11 cellular contexts compared by ENCODE assay signal in the genomic region with DNA sequence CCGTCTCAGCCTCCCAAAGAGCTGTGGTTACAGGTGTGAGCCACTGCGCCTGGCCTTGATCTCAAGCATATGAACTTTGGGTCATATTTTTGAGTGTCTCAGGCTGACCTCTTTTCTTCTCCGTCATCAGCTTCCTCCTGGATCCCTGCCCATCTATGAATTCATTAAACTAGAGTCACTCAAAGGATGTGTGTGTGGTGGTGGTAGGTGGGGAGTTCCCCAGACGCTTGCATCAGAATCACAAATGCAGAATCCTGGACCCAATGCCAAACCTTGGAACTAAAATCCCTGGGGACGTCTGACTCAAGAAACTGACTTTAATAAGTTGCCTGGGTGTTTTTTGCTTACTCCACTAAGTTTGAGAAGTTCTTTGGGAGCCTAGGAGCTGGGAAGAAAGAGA. TPM values are rescaled to one million over a fixed set of nuclear protein-coding genes. Genes with fewer than 3 reads are reported as not detected.
DNase-seq lines count a peak whose midpoint lies in the region; FAIRE-seq and TF ChIP-seq lines count a peak whose summit lies in the region.
"Had no signal": no experiment of that assay in that cellular context is flagged by ENCODE, and none has a peak within 500 bp of the region (broad histone marks: within the 10 kb centered on the region; RNA-seq: fewer than 3 reads in every experiment).

No MANE protein-coding gene starts in this region.

- H3K36me3 ChIP-seq in osteoblast (ENCODE audit: insufficient read depth, low read length) (no peaks in the 10 kb centered on the region), esophagus muscularis mucosa (no peaks in the 10 kb centered on the region), Karpas-422 (ENCODE audit: insufficient read depth, low read length) (no peaks in the 10 kb centered on the region)

- TF ChIP-seq CTCF in epithelial cell of esophagus (IDR thresholded peaks at IDR 0.05; ENCODE audit: insufficient read depth, low read depth, low read length, missing control alignments) = no peak
- no peak for TF ChIP-seq CTCF in osteoblast (IDR thresholded peaks at IDR 0.05; ENCODE audit: extremely low read depth, low read depth, low read length)
- no peak for TF ChIP-seq CTCF in esophagus muscularis mucosa (IDR thresholded peaks at IDR 0.05)

- H2AFZ ChIP-seq in osteoblast (ENCODE audit: low read length) (no peak overlapping the region), Karpas-422 (ENCODE audit: low read length) (no peak overlapping the region)

- intact Hi-C loops in esophagus muscularis mucosa (cut with DNase I) = loop anchor here (5.0 kb wide), 1 partner anchor 277 kb away; no protein-coding TSS in a partner anchor

- H3K27ac ChIP-seq in osteoblast (ENCODE audit: low read depth, low read length) (peak overlapping the region; percentile 81), esophagus muscularis mucosa (replicated peaks in 1 of 4) (peak overlapping the region in 2 of 4 donors; percentile 67 to 92), Karpas-422 (ENCODE audit: low read length) (no peak overlapping the region)
- H3K27ac ChIP-seq: VCaP had no signal

- H3K9me3 ChIP-seq in osteoblast (ENCODE audit: low read depth, low read length) (no peaks in the 10 kb centered on the region), esophagus muscularis mucosa (no peaks in the 10 kb centered on the region), Karpas-422 (ENCODE audit: low read length) (no peaks in the 10 kb centered on the region)

- DNase-seq in COLO829 (ENCODE audit: low spot score) = peak; percentile 93
- peak; percentile 95 for DNase-seq in RCC 7860 (ENCODE audit: low spot score)
- DNase-seq in epithelial cell of esophagus (ENCODE audit: low read depth) = peak; percentile 96
- DNase-seq in osteoblast (ENCODE audit: insufficient read length, low spot score, missing footprints) = peak; percentile 90
- no peak for DNase-seq in mesenteric fat pad (ENCODE audit: low spot score)
- no peak for DNase-seq in esophagus muscularis mucosa (ENCODE audit: extremely low spot score)
- DNase-seq in DMS53 treated with DMSO at 0.1 percent for 48 hours (lab: John Stamatoyannopoulos, UW; ENCODE audit: unreplicated experiment) = no peak
- no peak for DNase-seq in Karpas-422
- DNase-seq: NCI-H526 treated with DMSO at 0.1 percent for 48 hours, occipital lobe had no signal

- H3K9me2 ChIP-seq in Karpas-422 (replicated peaks; ENCODE audit: insufficient read depth, low read length) = no peaks in the 10 kb centered on the region

- no peak overlapping the region for H3K9ac ChIP-seq in Karpas-422 (ENCODE audit: low read length)

- H3K4me3 ChIP-seq in epithelial cell of esophagus (ENCODE audit: low read length) (no peak overlapping the region), osteoblast (ENCODE audit: insufficient read depth, low read length) (no peak overlapping the region), esophagus muscularis mucosa (no peak overlapping the region), Karpas-422 (ENCODE audit: low read length) (no peak overlapping the region)

- H4K20me1 ChIP-seq in osteoblast (ENCODE audit: insufficient read depth, low read length) = no peaks in the 10 kb centered on the region
- no peaks in the 10 kb centered on the region for H4K20me1 ChIP-seq in Karpas-422 (ENCODE audit: insufficient read depth, low read depth, low read length)

- peak; percentile 87 for FAIRE-seq in RCC 7860 (lab: Jason Lieb, UNC)

- H3K4me2 ChIP-seq in osteoblast (ENCODE audit: insufficient read depth, low read length) (peak overlapping the region; percentile 35), Karpas-422 (ENCODE audit: low read depth, low read length, poor library complexity, severe bottlenecking) (no peak overlapping the region)

- H3K27me3 ChIP-seq in osteoblast (ENCODE audit: insufficient read depth, low read length) (no peaks in the 10 kb centered on the region), esophagus muscularis mucosa (no peaks in the 10 kb centered on the region), Karpas-422 (ENCODE audit: low read length) (no peaks in the 10 kb centered on the region)

- H3K79me2 ChIP-seq in osteoblast (ENCODE audit: insufficient read depth, low read length) (no peaks in the 10 kb centered on the region), Karpas-422 (ENCODE audit: low read length) (no peaks in the 10 kb centered on the region)

- WGBS in esophagus muscularis mucosa = 47% methylated on average over 5 of the region's 5 CpGs

- no peak for TF ChIP-seq POLR2A in esophagus muscularis mucosa (IDR thresholded peaks at IDR 0.05; ENCODE audit: low read depth)

- peaks cover 32% of the 10 kb centered on the region for H3K4me1 ChIP-seq in osteoblast (ENCODE audit: insufficient read depth, low read length)
- peaks cover 20 to 43% (median 37%) of the 10 kb centered on the region in 4 donors for H3K4me1 ChIP-seq in esophagus muscularis mucosa
- H3K4me1 ChIP-seq in Karpas-422 (ENCODE audit: low read length) = peaks cover 4% of the 10 kb centered on the region

- no peak for TF ChIP-seq EP300 in esophagus muscularis mucosa (IDR thresholded peaks at IDR 0.05)

RNA-seq across cellular contexts. Expression of a gene that starts 6.7 kb away (rescaled TPM):
- total RNA-seq in osteoblast (5.0 and 5.1 TPM in 2 replicates), mesenteric fat pad (45.3 TPM), esophagus muscularis mucosa (10 to 100 TPM in 2 of 4 donors, 1 to 10 TPM in 2; 6.6 to 18.6 (median 12.6) TPM)
- total RNA-seq in Karpas-422 (2014; rRNA removed; shearing (Covaris generic); ENCODE audit: low replicate concordance) = 7.8 and 52.1 TPM in 2 replicates

Comparison
In these comparisons a context has a peak if more than half of its experiments do, and no peak if none do; other contexts are left out.
1. DNase-seq: peak in COLO829 (single experiment), RCC 7860 (single experiment), epithelial cell of esophagus (single experiment) and osteoblast (single experiment); none in mesenteric fat pad (single experiment), esophagus muscularis mucosa (single experiment), DMS53 treated with DMSO at 0.1 percent for 48 hours (single experiment) and Karpas-422 (single experiment).